ENCODE assay signal across 12 cellular contexts in genomic region chr19:55229789-55230182, GRCh38. TPM values are rescaled to one million over a fixed set of nuclear protein-coding genes. Genes with fewer than 3 reads are reported as not detected.
DNase-seq lines count a peak whose midpoint lies in the region; ATAC-seq and TF ChIP-seq lines count a peak whose summit lies in the region.
"Had no signal": no experiment of that assay in that cellular context is flagged by ENCODE, and none has a peak within 500 bp of the region (broad histone marks: within the 10 kb centered on the region; RNA-seq: fewer than 3 reads in every experiment).

No MANE protein-coding gene starts in this region.

- peaks cover 14% of the 10 kb centered on the region for H3K36me3 Mint-ChIP-seq in natural killer cell treated with Interleukin-12 subunit alpha and Interleukin-12 subunit beta and Interleukin-15 and Interleukin-18, amount 100 ng/mL, for 72 hours
- H3K36me3 Mint-ChIP-seq in natural killer cell, result peaks cover 11% of the 10 kb centered on the region

- H3K4me2 ChIP-seq in hepatocyte, result no peak overlapping the region

- H3K9me2 ChIP-seq in hepatocyte (replicated peaks; ENCODE audit: insufficient read depth), result no peaks in the 10 kb centered on the region

- intact Hi-C loops in natural killer cell (cut with micrococcal nuclease), result no loop called here

- H3K4me1 Mint-ChIP-seq in natural killer cell treated with Interleukin-12 subunit alpha and Interleukin-12 subunit beta and Interleukin-15 and Interleukin-18, amount 100 ng/mL, for 72 hours (ENCODE audit: low read depth in 2 of 2), result peaks cover 8 to 16% of the 10 kb centered on the region in 2 donors
- peaks cover 12 to 16% of the 10 kb centered on the region in 2 donors for H3K4me1 Mint-ChIP-seq in natural killer cell

- H3K4me3 Mint-ChIP-seq in natural killer cell treated with Interleukin-12 subunit alpha and Interleukin-12 subunit beta and Interleukin-15 and Interleukin-18, amount 100 ng/mL, for 72 hours, result no peak overlapping the region
- no peak overlapping the region for H3K4me3 Mint-ChIP-seq in natural killer cell

- peak overlapping the region; percentile 97 for H3K27ac ChIP-seq in hepatocyte
- peak overlapping the region in 1 of 4 donors; percentile 74 for H3K27ac ChIP-seq in Peyer's patch
- H3K27ac ChIP-seq: SJSA1 had no signal

- H4K20me1 ChIP-seq in hepatocyte (ENCODE audit: insufficient read depth, poor library complexity, severe bottlenecking), result no peaks in the 10 kb centered on the region

- no peak overlapping the region for H2AFZ ChIP-seq in hepatocyte

- H3K36me3 ChIP-seq in hepatocyte (replicated peaks; ENCODE audit: insufficient read depth, low read depth) (no peaks in the 10 kb centered on the region), Peyer's patch (peaks cover 0 to 82% (median 0%) of the 10 kb centered on the region in 3 donors)

- peak; percentile 58 for DNase-seq in natural killer cell treated with Interleukin-12 subunit alpha and Interleukin-12 subunit beta and Interleukin-15 and Interleukin-18, amount 100 ng/mL, for 72 hours (ENCODE audit: low spot score)
- DNase-seq in natural killer cell (no peak), hepatocyte (ENCODE audit: low spot score) (peak; percentile 42), Peyer's patch (no peak), mucosa of gallbladder (ENCODE audit: low spot score) (no peak), NCI-H524 (lab: John Stamatoyannopoulos, UW) (no peak)
- DNase-seq: MM.1S, NCI-H1105, NCI-H187, NCI-H446, NCI-H748 treated with DMSO at 0.1 percent for 48 hours had no signal

- TF ChIP-seq POLR2A in Peyer's patch (IDR thresholded peaks at IDR 0.05), result no peak

- peaks cover 19% of the 10 kb centered on the region for H3K4me1 ChIP-seq in hepatocyte (ENCODE audit: insufficient read depth)
- H3K4me1 ChIP-seq in Peyer's patch, result peaks cover 0 to 22% (median 1%) of the 10 kb centered on the region in 4 donors
- H3K4me1 ChIP-seq: SJSA1 had no signal

- H3K79me2 ChIP-seq in hepatocyte, result peaks cover 21% of the 10 kb centered on the region

- no peaks in the 10 kb centered on the region for H3K9me3 ChIP-seq in hepatocyte (ENCODE audit: low read depth)
- no peaks in the 10 kb centered on the region for H3K9me3 ChIP-seq in Peyer's patch
- H3K9me3 ChIP-seq: SJSA1 had no signal

- no peaks in the 10 kb centered on the region for H3K27me3 ChIP-seq in hepatocyte
- no peaks in the 10 kb centered on the region for H3K27me3 ChIP-seq in Peyer's patch
- H3K27me3 ChIP-seq: SJSA1 had no signal

- WGBS in hepatocyte (ENCODE audit: low lambda C conversion rate, missing lambda C conversion rate), result 80% methylated on average over 17 of the region's 17 CpGs

- TF ChIP-seq CTCF in natural killer cell (IDR thresholded peaks at IDR 0.05), result no peak
- no peak for TF ChIP-seq CTCF in hepatocyte (IDR thresholded peaks at IDR 0.05; ENCODE audit: poor library complexity)
- TF ChIP-seq CTCF in Peyer's patch (IDR thresholded peaks at IDR 0.05), result no peak

- H3K9me3 Mint-ChIP-seq in natural killer cell treated with Interleukin-12 subunit alpha and Interleukin-12 subunit beta and Interleukin-15 and Interleukin-18, amount 100 ng/mL, for 72 hours, result no peaks in the 10 kb centered on the region
- no peaks in the 10 kb centered on the region for H3K9me3 Mint-ChIP-seq in natural killer cell

- H3K27me3 Mint-ChIP-seq in natural killer cell treated with Interleukin-12 subunit alpha and Interleukin-12 subunit beta and Interleukin-15 and Interleukin-18, amount 100 ng/mL, for 72 hours, result no peaks in the 10 kb centered on the region
- H3K27me3 Mint-ChIP-seq in natural killer cell (ENCODE audit: low read depth in 2 of 2), result no peaks in the 10 kb centered on the region

- H3K4me3 ChIP-seq in hepatocyte (no peak overlapping the region), Peyer's patch (no peak overlapping the region)
- H3K4me3 ChIP-seq: SJSA1 had no signal

- no peak for ATAC-seq in natural killer cell treated with Interleukin-12 subunit alpha and Interleukin-12 subunit beta and Interleukin-15 and Interleukin-18, amount 100 ng/mL, for 72 hours
- ATAC-seq in natural killer cell, result no peak

- no peak overlapping the region for H3K27ac Mint-ChIP-seq in natural killer cell treated with Interleukin-12 subunit alpha and Interleukin-12 subunit beta and Interleukin-15 and Interleukin-18, amount 100 ng/mL, for 72 hours
- no peak overlapping the region for H3K27ac Mint-ChIP-seq in natural killer cell

RNA-seq across cellular contexts. Expression of gene TMEM86B, which starts 1.2 kb away (rescaled TPM):
- 10 to 100 TPM in 1 of 2 donors, 1 to 10 TPM in 1; 8.3 to 31.6 TPM for total RNA-seq in natural killer cell treated with Interleukin-12 subunit alpha and Interleukin-12 subunit beta and Interleukin-15 and Interleukin-18, amount 100 ng/mL, for 72 hours
- total RNA-seq in natural killer cell, result 10 to 100 TPM; 12.6 to 14.7 (median 14.6) TPM
- total RNA-seq in hepatocyte, result 18.6 and 21.1 TPM in 2 replicates
- 48.6 and 62.3 TPM in 2 replicates for polyA plus RNA-seq in hepatocyte
- 10 to 100 TPM in 3 of 4 donors, 1 to 10 TPM in 1; 9.1 to 39.8 (median 15.1) TPM for total RNA-seq in Peyer's patch
- 193 TPM for total RNA-seq in mucosa of gallbladder

RNA-seq across cellular contexts. Expression of gene PTPRH, which starts 20.5 kb away (rescaled TPM):
- total RNA-seq in natural killer cell treated with Interleukin-12 subunit alpha and Interleukin-12 subunit beta and Interleukin-15 and Interleukin-18, amount 100 ng/mL, for 72 hours, result under 1 TPM in 1 of 2 donors, not detected in 1; 0.11 TPM
- total RNA-seq in natural killer cell, result under 1 TPM in 1 of 3 donors, not detected in 2; 0.45 TPM
- total RNA-seq in hepatocyte, result 30.9 and 31.5 TPM in 2 replicates
- 7.2 and 7.3 TPM in 2 replicates for polyA plus RNA-seq in hepatocyte
- total RNA-seq in Peyer's patch, result 100 to 1,000 TPM in 3 of 4 donors, 10 to 100 TPM in 1; 26.4 to 261 (median 246) TPM
- 175 TPM for total RNA-seq in mucosa of gallbladder

RNA-seq across cellular contexts. Expression of gene PPP6R1, which starts 29.0 kb away (rescaled TPM):
- total RNA-seq in natural killer cell treated with Interleukin-12 subunit alpha and Interleukin-12 subunit beta and Interleukin-15 and Interleukin-18, amount 100 ng/mL, for 72 hours, result 100 to 1,000 TPM; 260 to 492 TPM
- total RNA-seq in natural killer cell (100 to 1,000 TPM; 252 to 275 (median 260) TPM), hepatocyte (37.1 and 39.5 TPM in 2 replicates), Peyer's patch (100 to 1,000 TPM in 2 of 4 donors, 10 to 100 TPM in 2; 71.2 to 123 (median 94.8) TPM), mucosa of gallbladder (108 TPM)
- 76.0 and 79.3 TPM in 2 replicates for polyA plus RNA-seq in hepatocyte

RNA-seq across cellular contexts. Expression of gene SYT5, which starts 49.7 kb away (rescaled TPM):
- total RNA-seq in natural killer cell treated with Interleukin-12 subunit alpha and Interleukin-12 subunit beta and Interleukin-15 and Interleukin-18, amount 100 ng/mL, for 72 hours, result not detected
- 1 to 10 TPM; 4.9 to 6.1 (median 5.3) TPM for total RNA-seq in natural killer cell
- 0.60 and 1.4 TPM in 2 replicates for total RNA-seq in hepatocyte
- 0.86 and 0.98 TPM in 2 replicates for polyA plus RNA-seq in hepatocyte
- under 1 TPM in 2 of 4 donors, not detected in 2; 0.70 to 0.94 TPM for total RNA-seq in Peyer's patch
- not detected for total RNA-seq in mucosa of gallbladder
- total RNA-seq: SJSA1 had no signal

RNA-seq across cellular contexts. Expression of gene HSPBP1, which starts 50.1 kb away (rescaled TPM):
- total RNA-seq in natural killer cell treated with Interleukin-12 subunit alpha and Interleukin-12 subunit beta and Interleukin-15 and Interleukin-18, amount 100 ng/mL, for 72 hours, result 10 to 100 TPM; 38.2 to 53.1 TPM
- total RNA-seq in natural killer cell (10 to 100 TPM; 17.1 to 19.5 (median 18.5) TPM), hepatocyte (31.5 and 33.9 TPM in 2 replicates), Peyer's patch (10 to 100 TPM; 14.4 to 38.0 (median 25.6) TPM), mucosa of gallbladder (28.8 TPM)
- 52.2 and 54.5 TPM in 2 replicates for polyA plus RNA-seq in hepatocyte

Comparison
In these comparisons a context has a peak if more than half of its experiments do, and no peak if none do; other contexts are left out.
1. DNase-seq: peak in natural killer cell treated with Interleukin-12 subunit alpha and Interleukin-12 subunit beta and Interleukin-15 and Interleukin-18, amount 100 ng/mL, for 72 hours (single experiment) and hepatocyte (single experiment); none in natural killer cell (single experiment), Peyer's patch (0 of 3), mucosa of gallbladder (single experiment) and NCI-H524 (0 of 2).
2. RNA of gene PTPRH, which starts 20.5 kb away (total RNA-seq): 26.4 to 261 TPM in Peyer's patch, 175 TPM in mucosa of gallbladder (single experiment) and 30.9 to 31.5 TPM in hepatocyte; 0.11 TPM in natural killer cell treated with Interleukin-12 subunit alpha and Interleukin-12 subunit beta and Interleukin-15 and Interleukin-18, amount 100 ng/mL, for 72 hours and 0.45 TPM in natural killer cell; every median in the first group is over 10 times any median in the second.